In genomic region chr10:95434583-95434982, GRCh38 we compare ENCODE assay signal across 23 cellular contexts.
DNase-seq lines count a peak whose midpoint lies in the region; ATAC-seq, FAIRE-seq and TF ChIP-seq lines count a peak whose summit lies in the region.
"Had no signal": no experiment of that assay in that cellular context is flagged by ENCODE, and none has a peak within 500 bp of the region (broad histone marks: within the 10 kb centered on the region; RNA-seq: fewer than 3 reads in every experiment).

No MANE protein-coding gene starts in this region.

- H3K4me2 ChIP-seq in HepG2 (ENCODE audit: low read depth, low read length), result no peak overlapping the region

- CTCF ChIA-PET in HepG2 (lab: Yijun Ruan, JAX; ENCODE audit: low intra/inter-chr PET ratio, low total read pairs), result no interaction called here

- H3K27ac ChIP-seq in liver (ENCODE audit: low read depth in 1 of 2, low read length in 2 of 2) (peak overlapping the region; percentile 63 to 65), HepG2 (ENCODE audit: extremely low read length, insufficient read depth, low read length) (no peak overlapping the region), left lung (peak overlapping the region; percentile 26 to 53), spleen (peak overlapping the region; percentile 19 to 77 (median 49))
- H3K27ac ChIP-seq: epithelial cell of prostate, neutrophil had no signal

- FAIRE-seq in HepG2 (lab: Jason Lieb, UNC), result no peak
- FAIRE-seq: colon had no signal

- H3K27me3 ChIP-seq in liver (ENCODE audit: control insufficient read depth in 4 of 4, insufficient read depth in 4 of 4, low read length in 3 of 4), result no peaks in the 10 kb centered on the region
- no peaks in the 10 kb centered on the region for H3K27me3 ChIP-seq in HepG2 (ENCODE audit: control insufficient read depth in 1 of 2, insufficient read depth in 2 of 2, low read length in 2 of 2)
- H3K27me3 ChIP-seq in left lung, result no peaks in the 10 kb centered on the region
- H3K27me3 ChIP-seq in spleen (replicated peaks in 1 of 7), result no peaks in the 10 kb centered on the region
- H3K27me3 ChIP-seq: neutrophil had no signal

- intact Hi-C loops in HepG2 (cut with micrococcal nuclease; ENCODE audit: unreplicated experiment) (loop anchor here (10.0 kb wide), 1 partner anchor 60 kb away; no protein-coding TSS in a partner anchor), left lung (cut with DNase I) (no loop called here), spleen (cut with DNase I; ENCODE audit: low total_unique reads) (loop anchor here (5.0 kb wide), 1 partner anchor 168 kb away; no protein-coding TSS in a partner anchor)

- BruUV-seq in HepG2 (replicated peaks; lab: Mats Ljungman, UMichigan), result no TSS peak

- H3K4me1 ChIP-seq in liver (ENCODE audit: control insufficient read depth in 4 of 4, insufficient read depth in 4 of 4, low read length in 3 of 4), result peaks cover 14 to 60% (median 43%) of the 10 kb centered on the region in 4 donors
- peaks cover 8% of the 10 kb centered on the region; the same call in 1 of the 2 replicates for H3K4me1 ChIP-seq in HepG2 (ENCODE audit: insufficient read depth, low read length)
- H3K4me1 ChIP-seq in left lung, result peaks cover 0 to 10% of the 10 kb centered on the region in 2 donors
- H3K4me1 ChIP-seq in spleen, result peaks cover 0 to 28% (median 7%) of the 10 kb centered on the region in 6 donors

- TF ChIP-seq EP300 in HepG2 (IDR thresholded peaks at IDR 0.05; ENCODE audit: low read depth in 2 of 2, low read length in 2 of 2) (no peak), HepG2 (CRISPR knock-in tag; IDR thresholded peaks at IDR 0.05; ENCODE audit: borderline replicate concordance) (no peak)

- in situ Hi-C loops in HepG2 (cut with HindIII; ENCODE audit: extremely low pct_ligation_motif_present, low pct_unique_long_range_greater_than_20kb), result loop anchor here (5.0 to 25.0 kb wide), 2 partner anchors 128 to 168 kb away; partner anchors contain the start of gene SORBS1

- no peak overlapping the region for H2AFZ ChIP-seq in HepG2 (ENCODE audit: low read length)

- 74% methylated on average over 9 of the region's 9 CpGs for WGBS in liver
- 97% methylated on average over 9 of the region's 9 CpGs for WGBS in HepG2 (ENCODE audit: low lambda C conversion rate)
- WGBS in spleen, 5 donors, result 73 to 82% (median 77%) methylated on average over 9 of the region's 9 CpGs

- H3K9ac ChIP-seq in liver (ENCODE audit: low read depth in 1 of 2, low read length in 2 of 2) (peak overlapping the region in 1 of 2 donors; percentile 17), HepG2 (ENCODE audit: insufficient read depth, low read depth, low read length) (no peak overlapping the region)

- ATAC-seq in HepG2 (no peak), left lung (no peak), HG03439 (IDR thresholded peaks at IDR 0.05; ENCODE audit: unreplicated experiment) (no peak), HG03565 (IDR thresholded peaks at IDR 0.05; ENCODE audit: unreplicated experiment) (no peak)
- ATAC-seq: HCT116, sciatic nerve had no signal

- TF ChIP-seq RAD21 in liver (IDR thresholded peaks at IDR 0.05), result peak in 1 of 2 donors; percentile 4
- TF ChIP-seq RAD21 in HepG2 (CRISPR knock-in tag; IDR thresholded peaks at IDR 0.05), result no peak

- no peaks in the 10 kb centered on the region for H3K79me2 ChIP-seq in HepG2 (ENCODE audit: insufficient read depth, low read length)

- TF ChIP-seq CTCF in liver (IDR thresholded peaks at IDR 0.05; ENCODE audit: low read depth, low read length, missing input control) (no peak), HepG2 (CRISPR knock-in tag; IDR thresholded peaks at IDR 0.05) (no peak), left lung (IDR thresholded peaks at IDR 0.05) (no peak), spleen (IDR thresholded peaks at IDR 0.05 in 8 of 11, conservative IDR thresholded peaks at IDR 0.05 in 3 of 11) (no peak)

- no peak for TF ChIP-seq POLR2A in HepG2 (IDR thresholded peaks at IDR 0.05; ENCODE audit: insufficient read depth in 1 of 2, low read depth in 2 of 2, low read length in 2 of 2)
- no peak for TF ChIP-seq POLR2A in spleen (IDR thresholded peaks at IDR 0.05)

- DNase-seq in HepG2 (ENCODE audit: low spot score), result no peak
- no peak for DNase-seq in left lung
- DNase-seq in spleen, result no peak
- DNase-seq in SKM-1 (lab: John Stamatoyannopoulos, UW; ENCODE audit: unreplicated experiment), result no peak
- no peak for DNase-seq in AG08396 (ENCODE audit: low spot score)
- DNase-seq: activated CD4-positive, alpha-beta T cell treated with anti-CD3 and anti-CD28 coated beads for 48 hours; activated gamma-delta T cell treated with Interleukin-2 at 50 U/mL for 16 hours; anterior cingulate cortex; CD4-positive, alpha-beta T cell; midbrain; NCI-H1105 treated with DMSO at 0.1 percent for 48 hours; NCI-H2171; NCI-H748 treated with DMSO at 0.1 percent for 48 hours; OCI-M1; stimulated activated CD4-positive, alpha-beta T cell treated with anti-CD3 and anti-CD28 coated beads, Interleukin-2, amount 100 ng/mL, for 24 hours had no signal

- peaks cover 0 to 7% (median 4%) of the 10 kb centered on the region in 4 donors for H3K36me3 ChIP-seq in liver (ENCODE audit: control insufficient read depth in 4 of 4, insufficient read depth in 3 of 4, low read depth in 1 of 4, low read length in 3 of 4)
- H3K36me3 ChIP-seq in HepG2 (replicated peaks in 1 of 2; ENCODE audit: control insufficient read depth in 1 of 2, insufficient read depth in 2 of 2, low read length in 2 of 2), result peaks cover 27 to 65% of the 10 kb centered on the region in 2 experiments
- H3K36me3 ChIP-seq in left lung, result peaks cover 0 to 11% of the 10 kb centered on the region in 2 donors
- H3K36me3 ChIP-seq in spleen, result peaks cover 0 to 3% (median 0%) of the 10 kb centered on the region in 6 donors
- H3K36me3 ChIP-seq: neutrophil had no signal

- H3K9me3 ChIP-seq in liver (ENCODE audit: control insufficient read depth in 4 of 4, low read length in 3 of 4), result no peaks in the 10 kb centered on the region
- no peaks in the 10 kb centered on the region for H3K9me3 ChIP-seq in HepG2 (ENCODE audit: low read length)
- no peaks in the 10 kb centered on the region for H3K9me3 ChIP-seq in left lung
- H3K9me3 ChIP-seq in spleen, result no peaks in the 10 kb centered on the region
- H3K9me3 ChIP-seq: neutrophil had no signal

- POLR2A ChIA-PET in HepG2 (lab: Yijun Ruan, JAX), result no interaction called here

- H3K4me3 ChIP-seq in liver (ENCODE audit: low read depth in 1 of 3, low read length in 3 of 3) (no peak overlapping the region), HepG2 (replicated peaks in 1 of 3; ENCODE audit: insufficient read depth in 1 of 3, low read depth in 2 of 3, low read length in 3 of 3) (no peak overlapping the region), left lung (no peak overlapping the region), spleen (no peak overlapping the region)

- no peaks in the 10 kb centered on the region for H4K20me1 ChIP-seq in HepG2 (ENCODE audit: insufficient read depth, low read length)

TF ChIP-seq in liver, 16 proteins besides CTCF, POLR2A, EP300 and RAD21:
- TF ChIP-seq NR2F2 (IDR thresholded peaks at IDR 0.05) (peak; percentile 54), ZBTB33 (IDR thresholded peaks at IDR 0.05) (no peak)

TF ChIP-seq in HepG2, 621 proteins besides CTCF, POLR2A, EP300 and RAD21:
- TF ChIP-seq ZNF652 (CRISPR knock-in tag; IDR thresholded peaks at IDR 0.05; ENCODE audit: borderline replicate concordance, low read depth) (no peak), RXRA (CRISPR knock-in tag; IDR thresholded peaks at IDR 0.05) (no peak)

Comparison
In these comparisons a context has a peak if more than half of its experiments do, and no peak if none do; other contexts are left out.
1. intact Hi-C loops: an anchor here in HepG2 (10.0 kb wide) and spleen (5.0 kb wide); none called in left lung.